Comparison of ENCODE assay signal across 11 cellular contexts in genomic region chr18:48345596-48345995, GRCh38.
DNase-seq lines count a peak whose midpoint lies in the region; ATAC-seq and TF ChIP-seq lines count a peak whose summit lies in the region.
"Had no signal": no experiment of that assay in that cellular context is flagged by ENCODE, and none has a peak within 500 bp of the region (broad histone marks: within the 10 kb centered on the region; RNA-seq: fewer than 3 reads in every experiment).

No MANE protein-coding gene starts in this region.

- no peaks in the 10 kb centered on the region for H3K9me3 ChIP-seq in transverse colon

- POLR2A ChIA-PET in activated CD4-positive, alpha-beta memory T cell treated with anti-CD3 and anti-CD28 coated beads for 36 hours (lab: Charles Lee), result no interaction called here
- POLR2A ChIA-PET in activated CD4-positive, alpha-beta memory T cell treated with anti-CD3 and anti-CD28 coated beads, Interleukin-2, amount 10 ng/mL, durations not matched to agents 7 days and 5 days (lab: Charles Lee), result no interaction called here

- in situ Hi-C loops in transverse colon (cut with MboI; ENCODE audit: low pct_ligation_motif_present in 1 of 4, low pct_unique_long_range_greater_than_20kb in 1 of 4, low sequenced_read_pairs in 3 of 4), result loop anchor here in 2 of 4 donors (25.0 kb wide), 1 partner anchor 308 kb away; no protein-coding TSS in a partner anchor

- no peaks in the 10 kb centered on the region for H3K4me1 ChIP-seq in transverse colon

- no peaks in the 10 kb centered on the region for H3K4me1 Mint-ChIP-seq in activated CD4-positive, alpha-beta memory T cell treated with anti-CD3 and anti-CD28 coated beads for 36 hours (ENCODE audit: low read depth)
- H3K4me1 Mint-ChIP-seq in activated CD4-positive, alpha-beta memory T cell treated with anti-CD3 and anti-CD28 coated beads, Interleukin-2, amount 10 ng/mL, durations not matched to agents 7 days and 5 days, result peaks cover 12% of the 10 kb centered on the region
- H3K4me1 Mint-ChIP-seq: CD4-positive, CD25-positive, alpha-beta regulatory T cell had no signal

- no peak overlapping the region for H3K4me3 ChIP-seq in fibroblast of the aortic adventitia (ENCODE audit: low read depth, low read length)
- H3K4me3 ChIP-seq in transverse colon, result no peak overlapping the region

- no peak overlapping the region for H3K27ac ChIP-seq in transverse colon

- H3K27me3 Mint-ChIP-seq in activated CD4-positive, alpha-beta memory T cell treated with anti-CD3 and anti-CD28 coated beads for 36 hours, result peaks cover 1% of the 10 kb centered on the region
- peaks cover 20% of the 10 kb centered on the region for H3K27me3 Mint-ChIP-seq in activated CD4-positive, alpha-beta memory T cell treated with anti-CD3 and anti-CD28 coated beads, Interleukin-2, amount 10 ng/mL, durations not matched to agents 7 days and 5 days

- WGBS in transverse colon (ENCODE audit: low coverage in 1 of 2), 2 donors, result 38 to 72% methylated on average over 2 of the region's 2 CpGs

- H3K27ac Mint-ChIP-seq in activated CD4-positive, alpha-beta memory T cell treated with anti-CD3 and anti-CD28 coated beads for 36 hours, result no peak overlapping the region
- H3K27ac Mint-ChIP-seq in activated CD4-positive, alpha-beta memory T cell treated with anti-CD3 and anti-CD28 coated beads, Interleukin-2, amount 10 ng/mL, durations not matched to agents 7 days and 5 days, result no peak overlapping the region
- H3K27ac Mint-ChIP-seq: activated naive CD4-positive, alpha-beta T cell treated with anti-CD3 and anti-CD28 coated beads, Interleukin-2, amount 50 U/mL, for 72 hours had no signal

- CTCF ChIA-PET in activated CD4-positive, alpha-beta memory T cell treated with anti-CD3 and anti-CD28 coated beads for 36 hours (lab: Charles Lee), result interaction anchor here (0.8 kb wide), 1 partner anchor 316 kb away, joined by 3 read pairs; no protein-coding TSS in a partner anchor
- CTCF ChIA-PET in activated CD4-positive, alpha-beta memory T cell treated with anti-CD3 and anti-CD28 coated beads, Interleukin-2, amount 10 ng/mL, durations not matched to agents 7 days and 5 days (lab: Charles Lee), result interaction anchor here (0.9 kb wide), 1 partner anchor 116 kb away, joined by 3 read pairs; no protein-coding TSS in a partner anchor

- no peak for ATAC-seq in GM21619 (IDR thresholded peaks at IDR 0.05; ENCODE audit: unreplicated experiment)
- no peak for ATAC-seq in HG02759 (IDR thresholded peaks at IDR 0.05; ENCODE audit: unreplicated experiment)
- ATAC-seq: activated naive CD4-positive, alpha-beta T cell treated with anti-CD3 and anti-CD28 coated beads, Interleukin-2, amount 50 U/mL, for 72 hours had no signal

- H3K36me3 Mint-ChIP-seq in activated CD4-positive, alpha-beta memory T cell treated with anti-CD3 and anti-CD28 coated beads for 36 hours, result no peaks in the 10 kb centered on the region
- no peaks in the 10 kb centered on the region for H3K36me3 Mint-ChIP-seq in activated CD4-positive, alpha-beta memory T cell treated with anti-CD3 and anti-CD28 coated beads, Interleukin-2, amount 10 ng/mL, durations not matched to agents 7 days and 5 days (ENCODE audit: low read depth)
- H3K36me3 Mint-ChIP-seq: activated naive CD4-positive, alpha-beta T cell treated with anti-CD3 and anti-CD28 coated beads, Interleukin-2, amount 50 U/mL, for 72 hours; CD4-positive, CD25-positive, alpha-beta regulatory T cell had no signal

- TF ChIP-seq CTCF in fibroblast of the aortic adventitia (IDR thresholded peaks at IDR 0.05; ENCODE audit: insufficient read depth, low read length), result peak; percentile 67
- peak; percentile 19 to 50 (median 36) for TF ChIP-seq CTCF in transverse colon (IDR thresholded peaks at IDR 0.05)

- no peak for TF ChIP-seq EP300 in transverse colon (IDR thresholded peaks at IDR 0.05; ENCODE audit: low read depth)

- TF ChIP-seq POLR2A in transverse colon (IDR thresholded peaks at IDR 0.05), result no peak

- peak; percentile 13 for DNase-seq in activated CD4-positive, alpha-beta memory T cell treated with anti-CD3 and anti-CD28 coated beads for 36 hours
- DNase-seq in activated CD4-positive, alpha-beta memory T cell treated with anti-CD3 and anti-CD28 coated beads, Interleukin-2, amount 10 ng/mL, durations not matched to agents 7 days and 5 days, result no peak
- DNase-seq in RPMI7951 (ENCODE audit: low read depth) (peak; percentile 24), fibroblast of the aortic adventitia (ENCODE audit: low read depth) (peak; percentile 35), transverse colon (peak; percentile 48), DMS153 treated with DMSO at 0.1 percent for 48 hours (lab: John Stamatoyannopoulos, UW; ENCODE audit: unreplicated experiment) (no peak)
- DNase-seq: CD4-positive, CD25-positive, alpha-beta regulatory T cell; stimulated activated CD4-positive, alpha-beta T cell treated with anti-CD3 and anti-CD28 coated beads, Interleukin-2, amount 100 ng/mL, for 24 hours had no signal

- no peaks in the 10 kb centered on the region for H3K36me3 ChIP-seq in transverse colon

- H3K27me3 ChIP-seq in transverse colon, result no peaks in the 10 kb centered on the region

- intact Hi-C loops in activated CD4-positive, alpha-beta memory T cell treated with anti-CD3 and anti-CD28 coated beads for 36 hours (cut with micrococcal nuclease), result no loop called here
- intact Hi-C loops in transverse colon (cut with DNase I; ENCODE audit: low total_unique reads), result loop anchor here (5.0 kb wide), 1 partner anchor 892 kb away; no protein-coding TSS in a partner anchor

- no peaks in the 10 kb centered on the region for H3K9me3 Mint-ChIP-seq in activated CD4-positive, alpha-beta memory T cell treated with anti-CD3 and anti-CD28 coated beads for 36 hours
- H3K9me3 Mint-ChIP-seq in activated CD4-positive, alpha-beta memory T cell treated with anti-CD3 and anti-CD28 coated beads, Interleukin-2, amount 10 ng/mL, durations not matched to agents 7 days and 5 days, result no peaks in the 10 kb centered on the region
- H3K9me3 Mint-ChIP-seq: activated naive CD4-positive, alpha-beta T cell treated with anti-CD3 and anti-CD28 coated beads, Interleukin-2, amount 50 U/mL, for 72 hours had no signal

- no peak overlapping the region for H3K4me3 Mint-ChIP-seq in activated CD4-positive, alpha-beta memory T cell treated with anti-CD3 and anti-CD28 coated beads for 36 hours
- H3K4me3 Mint-ChIP-seq in activated CD4-positive, alpha-beta memory T cell treated with anti-CD3 and anti-CD28 coated beads, Interleukin-2, amount 10 ng/mL, durations not matched to agents 7 days and 5 days, result no peak overlapping the region
- H3K4me3 Mint-ChIP-seq: CD4-positive, CD25-positive, alpha-beta regulatory T cell had no signal

Comparison
In these comparisons a context has a peak if more than half of its experiments do, and no peak if none do; other contexts are left out.
1. DNase-seq: peak in activated CD4-positive, alpha-beta memory T cell treated with anti-CD3 and anti-CD28 coated beads for 36 hours (single experiment), RPMI7951 (single experiment), fibroblast of the aortic adventitia (single experiment) and transverse colon (single experiment); none in activated CD4-positive, alpha-beta memory T cell treated with anti-CD3 and anti-CD28 coated beads, Interleukin-2, amount 10 ng/mL, durations not matched to agents 7 days and 5 days (single experiment) and DMS153 treated with DMSO at 0.1 percent for 48 hours (single experiment).